19 cellular contexts compared by ENCODE assay signal in the genomic region with DNA sequence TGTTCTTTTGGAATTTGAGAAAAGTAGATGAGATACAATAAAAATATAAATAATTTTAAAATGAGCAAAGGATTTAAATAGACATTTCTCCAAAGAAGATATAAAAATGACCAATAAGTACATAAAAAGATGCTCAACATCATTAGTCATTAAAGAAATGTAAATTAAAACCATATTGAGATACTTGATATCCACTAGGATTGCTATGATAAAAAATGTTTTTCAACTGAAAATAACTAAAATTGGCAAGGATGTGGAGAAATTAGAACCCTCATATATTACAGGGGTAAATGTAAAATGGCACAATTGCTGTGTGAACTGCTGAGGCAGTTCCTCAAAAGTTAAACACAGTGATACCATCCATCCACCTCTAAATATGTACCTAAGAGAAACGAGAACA.
"Had no signal": no experiment of that assay in that cellular context is flagged by ENCODE, and none has a peak within 500 bp of the region (broad histone marks: within the 10 kb centered on the region; RNA-seq: fewer than 3 reads in every experiment).

No MANE protein-coding gene starts in this region.

- DNase-seq: activated naive CD8-positive, alpha-beta T cell treated with anti-CD3 and anti-CD28 coated beads for 36 hours; activated T-cell treated with anti-CD3 and anti-CD28 coated beads, Interleukin-2, amount 50 U/mL, for 1 hour; amniotic stem cell; cortex of kidney; heart left ventricle; islet precursor cell; left colon; right cardiac atrium; stimulated activated CD4-positive, alpha-beta T cell treated with anti-CD3 and anti-CD28 coated beads, Interleukin-12 subunit alpha, Interleukin-12 subunit beta, amount 100 ng/mL, for 4 hours; stimulated activated CD4-positive, alpha-beta T cell treated with anti-CD3 and anti-CD28 coated beads, Interleukin-4, amount 100 ng/mL, for 4 hours; stimulated activated naive CD8-positive, alpha-beta T cell treated with anti-CD3 and anti-CD28 coated beads, Interleukin-15, Interleukin-2, amounts not matched to agents 100 U/mL and 50 U/mL, for 24 hours; T1000; upper lobe of left lung had no signal

- H3K27ac ChIP-seq: gastroesophageal sphincter, parathyroid adenoma had no signal

- H3K4me3 Mint-ChIP-seq: activated naive CD8-positive, alpha-beta T cell treated with anti-CD3 and anti-CD28 coated beads for 36 hours; memory B cell; nephron; T-helper 1 cell treated with Interleukin-12 subunit alpha and Interleukin-12 subunit beta and Interleukin-4 antibody, amounts not matched to agents 30 μg/mL and 1 μg/mL, for 36 hours; WTC11 had no signal

- H3K36me3 Mint-ChIP-seq: WTC11 had no signal

- H3K27me3 Mint-ChIP-seq: activated naive CD8-positive, alpha-beta T cell treated with anti-CD3 and anti-CD28 coated beads for 36 hours; memory B cell had no signal

- H3K9me3 Mint-ChIP-seq: activated naive CD8-positive, alpha-beta T cell treated with anti-CD3 and anti-CD28 coated beads for 36 hours; memory B cell; nephron; T-helper 1 cell treated with Interleukin-12 subunit alpha and Interleukin-12 subunit beta and Interleukin-4 antibody, amounts not matched to agents 30 μg/mL and 1 μg/mL, for 36 hours; WTC11 had no signal

- H3K27ac Mint-ChIP-seq: activated naive CD8-positive, alpha-beta T cell treated with anti-CD3 and anti-CD28 coated beads for 36 hours; memory B cell; nephron; T-helper 1 cell treated with Interleukin-12 subunit alpha and Interleukin-12 subunit beta and Interleukin-4 antibody, amounts not matched to agents 30 μg/mL and 1 μg/mL, for 36 hours; WTC11 had no signal
